ENCODE assay signal across 15 cellular contexts in the genomic region with DNA sequence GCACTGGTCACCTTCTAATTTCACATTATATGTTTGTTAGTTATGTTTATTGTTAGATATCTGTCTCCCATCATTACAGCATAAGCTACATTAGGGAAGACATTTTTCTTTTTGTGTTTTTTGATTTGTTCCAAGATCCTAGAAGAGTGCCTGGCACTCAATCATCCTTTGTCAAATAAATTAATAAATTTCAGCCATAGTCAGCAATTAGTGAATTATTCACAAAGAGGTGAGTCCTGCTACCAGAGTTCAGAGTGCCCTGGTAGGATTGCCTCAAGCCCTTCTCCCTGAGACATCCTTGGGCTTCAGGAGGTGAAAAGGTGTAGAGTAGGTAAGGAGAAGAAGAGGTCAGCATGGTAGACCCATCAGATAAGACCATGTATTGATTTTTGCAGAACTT.
"Had no signal": no experiment of that assay in that cellular context is flagged by ENCODE, and none has a peak within 500 bp of the region (broad histone marks: within the 10 kb centered on the region; RNA-seq: fewer than 3 reads in every experiment).

No MANE protein-coding gene starts in this region.

- H3K36me3 ChIP-seq: esophagus squamous epithelium, suprapubic skin had no signal

- H3K27ac ChIP-seq: suprapubic skin had no signal

- DNase-seq: activated CD4-positive, alpha-beta T cell treated with anti-CD3 and anti-CD28 coated beads, Interleukin-2, amount 10 ng/mL, durations not matched to agents 24 days and 14 days; activated CD8-positive, alpha-beta T cell treated with anti-CD3 and anti-CD28 coated beads for 36 hours; activated naive CD4-positive, alpha-beta T cell treated with Interleukin-2 at 50 U/mL for 16 hours; activated naive CD8-positive, alpha-beta T cell treated with anti-CD3 and anti-CD28 coated beads, Interleukin-2, amount 10 ng/mL, durations not matched to agents 7 days and 5 days; activated T-cell treated with anti-CD3 and anti-CD28 coated beads, Interleukin-2, amount 50 U/mL, for 1 hour; anterior cingulate cortex; effector memory CD8-positive, alpha-beta T cell; esophagus squamous epithelium; midbrain; stimulated activated CD4-positive, alpha-beta T cell treated with anti-CD3 and anti-CD28 coated beads, Interleukin-4, amount 100 ng/mL, for 1 hour; stimulated activated naive CD8-positive, alpha-beta T cell treated with anti-CD3 and anti-CD28 coated beads, Interleukin-15, amount 100 ng/mL, for 72 hours; T1000 had no signal

- H3K4me3 ChIP-seq: lung, smooth muscle cell, suprapubic skin had no signal

- H3K27me3 ChIP-seq: suprapubic skin had no signal

- H3K9me3 ChIP-seq: esophagus squamous epithelium, suprapubic skin had no signal

- ATAC-seq: activated CD8-positive, alpha-beta T cell treated with anti-CD3 and anti-CD28 coated beads for 36 hours; effector memory CD8-positive, alpha-beta T cell; stimulated activated naive CD8-positive, alpha-beta T cell treated with anti-CD3 and anti-CD28 coated beads, Interleukin-15, amount 100 ng/mL, for 72 hours had no signal

- H3K4me1 ChIP-seq: esophagus squamous epithelium had no signal
